Comparison of ENCODE assay signal across 1 cellular context in the genomic region with DNA sequence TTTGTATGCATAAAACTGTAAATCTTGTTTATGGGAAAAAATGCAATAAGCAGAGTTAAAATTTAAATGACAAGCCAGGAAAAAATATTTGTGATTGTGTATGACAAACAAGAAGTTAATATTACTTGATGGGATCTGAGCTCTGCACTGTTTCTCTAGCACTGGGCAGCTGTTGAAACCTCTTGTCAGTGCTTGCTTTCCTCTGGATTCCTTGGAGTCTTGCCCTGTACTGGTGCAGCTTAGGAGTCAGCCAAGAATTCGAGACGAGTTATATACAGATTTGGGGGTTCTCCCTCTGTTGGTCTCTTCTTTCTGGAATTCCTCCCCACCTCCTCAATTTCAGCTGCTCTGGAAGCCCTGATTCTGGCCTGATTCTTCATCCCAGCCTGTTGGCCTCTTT.
TF ChIP-seq lines count a peak whose summit lies in the region.

No MANE protein-coding gene starts in this region.

TF ChIP-seq in IMR-90, 13 proteins besides CTCF, POLR2A, EP300 and RAD21 (continued from another document):
- TF ChIP-seq ELK1 (IDR thresholded peaks at IDR 0.05; ENCODE audit: borderline replicate concordance, low read depth, low read length): no peak
- TF ChIP-seq MAFK (IDR thresholded peaks at IDR 0.05; ENCODE audit: low read depth, low read length): no peak
- no peak for TF ChIP-seq FOS (IDR thresholded peaks at IDR 0.05; ENCODE audit: low read depth, low read length)
- TF ChIP-seq MAZ (IDR thresholded peaks at IDR 0.05; ENCODE audit: borderline replicate concordance, low read depth, low read length): no peak
- TF ChIP-seq RCOR1 (IDR thresholded peaks at IDR 0.05; ENCODE audit: insufficient replicate concordance, low read length): no peak
